Comparison of ENCODE assay signal across 10 cellular contexts in genomic region chr14:20682127-20682434, GRCh38. TPM values are rescaled to one million over a fixed set of nuclear protein-coding genes. Genes with fewer than 3 reads are reported as not detected.
DNase-seq lines count a peak whose midpoint lies in the region; ATAC-seq, FAIRE-seq and TF ChIP-seq lines count a peak whose summit lies in the region.
"Had no signal": no experiment of that assay in that cellular context is flagged by ENCODE, and none has a peak within 500 bp of the region (broad histone marks: within the 10 kb centered on the region; RNA-seq: fewer than 3 reads in every experiment).

No MANE protein-coding gene starts in this region.

- CTCF ChIA-PET in GM12878 (lab: Yijun Ruan, JAX), result interaction anchor here (0.8 to 11.0 kb wide), 13 partner anchors 9 to 343 kb away, joined by 3 to 214 read pairs (median 10); partner anchors contain the start of genes PARP2, PIP4P1 and RNASE6

- H3K4me3 ChIP-seq in GM12878, result peak overlapping the region; percentile 73

- H4K5ac ChIP-seq in H9 (ENCODE audit: insufficient read length, low read depth, low read length), result no peak overlapping the region

- H3K9ac ChIP-seq in H9 (ENCODE audit: extremely low read depth, insufficient read length, low read length) (peak overlapping the region; percentile 73), GM12878 (ENCODE audit: control insufficient read depth, insufficient read depth, low read length) (peak overlapping the region; percentile 93)

- H2AFZ ChIP-seq in H9 (ENCODE audit: low read length) (no peak overlapping the region), GM12878 (ENCODE audit: control insufficient read depth, low read depth, low read length) (peak overlapping the region; percentile 22)

- no peaks in the 10 kb centered on the region for H3K36me3 Mint-ChIP-seq in H9 (ENCODE audit: insufficient read depth in 1 of 3, low read depth in 3 of 3)
- H3K36me3 Mint-ChIP-seq in naive thymus-derived CD8-positive, alpha-beta T cell, result no peaks in the 10 kb centered on the region

- no peak for TF ChIP-seq CTCF in H9 (conservative IDR thresholded peaks at IDR 0.05)
- TF ChIP-seq CTCF in GM12878 (IDR thresholded peaks at IDR 0.05 in 2 of 3, conservative IDR thresholded peaks at IDR 0.05 in 1 of 3; ENCODE audit: control insufficient read depth in 2 of 3, extremely low read depth in 1 of 3, insufficient read depth in 1 of 3, low read depth in 3 of 3, low read length in 3 of 3), result no peak

- H3K27me3 ChIP-seq in H9 (ENCODE audit: insufficient read depth, low read length), result no peaks in the 10 kb centered on the region
- H3K27me3 ChIP-seq in GM12878 (replicated peaks in 1 of 2; ENCODE audit: control insufficient read depth in 2 of 2, insufficient read depth in 2 of 2, low read length in 1 of 2), result no peaks in the 10 kb centered on the region

- no peak for TF ChIP-seq EP300 in GM12878 (IDR thresholded peaks at IDR 0.05; ENCODE audit: borderline replicate concordance in 1 of 2, control insufficient read depth in 1 of 2, low read depth in 2 of 2, low read length in 2 of 2)

- H3K23me2 ChIP-seq in H9 (ENCODE audit: insufficient read length, low read depth, low read length, poor library complexity, severe bottlenecking), result peaks cover 23% of the 10 kb centered on the region

- SMC1A ChIA-PET in GM12878 (lab: Charles Lee; ENCODE audit: uncharacterized antibody, unreplicated experiment), result interaction anchor here (1.1 to 8.9 kb wide), 16 partner anchors 9 to 340 kb away, joined by 3 to 150 read pairs (median 10); partner anchors contain the start of genes PARP2 and RNASE6

- H2BK120ac ChIP-seq in H9 (ENCODE audit: low read depth, low read length, poor library complexity, severe bottlenecking), result no peak overlapping the region

- no peak overlapping the region for H3K23ac ChIP-seq in H9 (ENCODE audit: insufficient read length, low read depth, low read length)

- peaks cover 16% of the 10 kb centered on the region in 2 experiments for H3K4me1 Mint-ChIP-seq in H9
- H3K4me1 Mint-ChIP-seq in naive thymus-derived CD8-positive, alpha-beta T cell, result peaks cover 8 to 33% (median 15%) of the 10 kb centered on the region in 4 donors

- FAIRE-seq in GM12878 (lab: Jason Lieb, UNC), result no peak
- FAIRE-seq: colon had no signal

- RAD21 ChIA-PET in GM12878 (lab: Charles Lee; ENCODE audit: unreplicated experiment), result interaction anchor here (0.6 to 8.9 kb wide), 16 partner anchors 9 to 353 kb away, joined by 3 to 156 read pairs (median 5); partner anchors contain the start of genes CCNB1IP1, PARP2 and PIP4P1

- intact Hi-C loops in GM12878 (cut with micrococcal nuclease; ENCODE audit: unreplicated experiment), result loop anchor here (2.0 to 5.0 kb wide), 3 partner anchors 220 to 355 kb away; partner anchors contain the start of genes PIP4P1 and TEP1

- H3K4me1 ChIP-seq in H9 (ENCODE audit: insufficient read depth, low read length), result no peaks in the 10 kb centered on the region
- peaks cover 23% of the 10 kb centered on the region for H3K4me1 ChIP-seq in GM12878 (ENCODE audit: control insufficient read depth, insufficient read depth, low read length)

- peak overlapping the region; percentile 97 for H3K4me2 ChIP-seq in H9 (ENCODE audit: insufficient read depth, insufficient read length, low read length)
- H3K4me2 ChIP-seq in GM12878 (ENCODE audit: control insufficient read depth, insufficient read depth), result peak overlapping the region; percentile 97

- no peak for TF ChIP-seq RAD21 in GM12878 (IDR thresholded peaks at IDR 0.05; ENCODE audit: insufficient read depth, low read depth, low read length)

- no peak overlapping the region for H3K56ac ChIP-seq in H9 (ENCODE audit: insufficient read length, low read depth, low read length)

- H4K8ac ChIP-seq in H9 (replicated peaks; ENCODE audit: insufficient read length, low read depth, low read length), result no peak overlapping the region

- no peak overlapping the region for H3K4me3 Mint-ChIP-seq in H9
- H3K4me3 Mint-ChIP-seq in naive thymus-derived CD8-positive, alpha-beta T cell, result no peak overlapping the region
- H3K4me3 Mint-ChIP-seq: T-helper 2 cell treated with Interferon-gamma antibody and Interleukin-4, amounts not matched to agents 5 μg/mL and 100 μg/mL, for 36 hours had no signal

- H2BK15ac ChIP-seq in H9 (ENCODE audit: low read depth, low read length), result no peak overlapping the region

- POLR2A ChIA-PET in GM12878 (lab: Charles Lee), result interaction anchor here (0.8 to 5.6 kb wide), 10 partner anchors 9 to 339 kb away, joined by 3 to 69 read pairs (median 8); partner anchors contain the start of genes PARP2, PIP4P1 and RNASE6
- POLR2A ChIA-PET in naive thymus-derived CD8-positive, alpha-beta T cell (lab: Charles Lee), result interaction anchor here (0.6 to 4.9 kb wide), 18 partner anchors 9 to 352 kb away, joined by 3 to 74 read pairs (median 4); partner anchors contain the start of genes APEX1, CCNB1IP1, OSGEP and PARP2

- no peak overlapping the region; a peak in 1 of 7 replicates for H3K27ac Mint-ChIP-seq in H9
- no peak overlapping the region for H3K27ac Mint-ChIP-seq in naive thymus-derived CD8-positive, alpha-beta T cell
- H3K27ac Mint-ChIP-seq: T-helper 2 cell treated with Interferon-gamma antibody and Interleukin-4, amounts not matched to agents 5 μg/mL and 100 μg/mL, for 36 hours had no signal

- H2BK20ac ChIP-seq in H9 (ENCODE audit: low read depth, low read length, poor library complexity, severe bottlenecking), result no peak overlapping the region

- H3K27me3 Mint-ChIP-seq in H9 (ENCODE audit: low read depth), result peaks cover 3% of the 10 kb centered on the region
- peaks cover 0 to 5% (median 0%) of the 10 kb centered on the region in 5 donors for H3K27me3 Mint-ChIP-seq in naive thymus-derived CD8-positive, alpha-beta T cell

- in situ Hi-C loops in GM12878 (cut with MboI), result loop anchor here (5.0 kb wide), 3 partner anchors 50 to 350 kb away; partner anchors contain the start of genes CCNB1IP1 and PIP4P1

- H3K9me3 Mint-ChIP-seq in H9, result no peaks in the 10 kb centered on the region
- H3K9me3 Mint-ChIP-seq in naive thymus-derived CD8-positive, alpha-beta T cell, result peaks cover 0 to 1% (median 0%) of the 10 kb centered on the region in 9 donors
- H3K9me3 Mint-ChIP-seq: T-helper 2 cell treated with Interferon-gamma antibody and Interleukin-4, amounts not matched to agents 5 μg/mL and 100 μg/mL, for 36 hours had no signal

- TSS peak; percentile 99 for BruUV-seq in GM12878 (replicated peaks; lab: Mats Ljungman, UMichigan)

- H3K79me2 ChIP-seq in H9 (ENCODE audit: insufficient read depth, low read length), result no peaks in the 10 kb centered on the region
- no peaks in the 10 kb centered on the region for H3K79me2 ChIP-seq in GM12878 (ENCODE audit: control insufficient read depth, insufficient read depth, low read length)

- no peak overlapping the region for H2BK5ac ChIP-seq in H9 (ENCODE audit: insufficient read length, low read length)

- H4K20me1 ChIP-seq in H9 (ENCODE audit: control insufficient read depth, insufficient read depth, insufficient read length) (no peaks in the 10 kb centered on the region), GM12878 (ENCODE audit: control insufficient read depth, insufficient read depth) (no peaks in the 10 kb centered on the region)

- H2AK5ac ChIP-seq in H9 (ENCODE audit: insufficient read length, low read length), result no peak overlapping the region

- no peaks in the 10 kb centered on the region for H3K79me1 ChIP-seq in H9 (ENCODE audit: insufficient read depth, low read depth, low read length, poor library complexity, severe bottlenecking)

- H3K18ac ChIP-seq in H9 (ENCODE audit: insufficient read length, low read depth, low read length), result peak overlapping the region; percentile 71

- WGBS in H9 (ENCODE audit: extremely low coverage, insufficient read length, low lambda C conversion rate), result no CpG with 5 or more reads among the region's 11 CpGs
- under 1% methylated on average over 11 of the region's 11 CpGs for WGBS in GM12878 (ENCODE audit: insufficient coverage, insufficient replicate concordance, low lambda C conversion rate, missing lambda C conversion rate)

- TF ChIP-seq POLR2A in GM12878 (IDR thresholded peaks at IDR 0.05; ENCODE audit: low read depth, low read length), result no peak

- H3K27ac ChIP-seq in H9 (ENCODE audit: insufficient read length, low read depth, low read length), result peak overlapping the region; percentile 30
- peak overlapping the region; percentile 99 for H3K27ac ChIP-seq in GM12878 (ENCODE audit: control insufficient read depth, insufficient read depth)
- H3K27ac ChIP-seq in substantia nigra (ENCODE audit: low read depth, low read length, poor library complexity, severe bottlenecking), result peak overlapping the region; percentile 99

- H3T11ph ChIP-seq in H9 (ENCODE audit: low read length), result no peak overlapping the region

- H3K14ac ChIP-seq in H9 (ENCODE audit: insufficient read depth, low read length), result peak overlapping the region; percentile 74; the same call in 1 of the 2 replicates

- H3K9me3 ChIP-seq in H9 (ENCODE audit: control insufficient read depth, low read depth, low read length), result no peaks in the 10 kb centered on the region
- H3K9me3 ChIP-seq in GM12878 (replicated peaks; ENCODE audit: control insufficient read depth, insufficient read depth, low read length), result no peaks in the 10 kb centered on the region

- no peak for ATAC-seq in GM12878
- ATAC-seq in naive thymus-derived CD8-positive, alpha-beta T cell, result no peak
- ATAC-seq in HG02981 (IDR thresholded peaks at IDR 0.05; ENCODE audit: unreplicated experiment), result no peak

- H4K91ac ChIP-seq in H9 (ENCODE audit: insufficient read length, low read depth, low read length), result no peak overlapping the region

- no peak overlapping the region for H2BK12ac ChIP-seq in H9 (ENCODE audit: insufficient read length, low read depth, low read length)

- no peak overlapping the region for H3K4ac ChIP-seq in H9 (ENCODE audit: low read depth, low read length)

- DNase-seq in H9 (no peak), GM12878 (ENCODE audit: low read depth, low spot score) (no peak), kidney glomerular epithelial cell (lab: John Stamatoyannopoulos, UW) (peak; percentile 65), substantia nigra (lab: John Stamatoyannopoulos, UW) (peak in 1 of 49 donors; percentile 51)
- DNase-seq in naive thymus-derived CD8-positive, alpha-beta T cell, result no peak
- no peak for DNase-seq in activated CD4-positive, alpha-beta T cell treated with anti-CD3 and anti-CD28 coated beads for 48 hours
- DNase-seq in activated naive CD4-positive, alpha-beta T cell (lab: John Stamatoyannopoulos, UW), result no peak

- no peaks in the 10 kb centered on the region for H3K36me3 ChIP-seq in GM12878 (ENCODE audit: control insufficient read depth in 2 of 2, insufficient read depth in 2 of 2, low read length in 1 of 2)

RNA-seq across cellular contexts. Expression of gene RNASE4, which starts 2.3 kb away (rescaled TPM):
- total RNA-seq in H9 (2021) (not detected in 2 replicates), GM12878 (2014; rRNA removed) (1.1 and 2.0 TPM in 2 replicates), GM12878 (2014; rRNA removed; fragmentation: Illumina TruSeq; extraction: Trizol) (1.3 and 1.6 TPM in 2 replicates), GM12878 (2021) (0.29 and 1.1 TPM in 2 replicates)
- total RNA-seq in GM12878 (2013; cell fraction: nucleolus; rRNA removed), result 1.3 and 2.4 TPM in 2 replicates
- 1.0 TPM for polyA plus RNA-seq in GM12878 (2011; ENCODE audit: low read depth)
- polyA plus RNA-seq in GM12878 (2011; rRNA removed) (0.87 and 1.1 TPM in 2 replicates), GM12878 (2014; fragmentation: Illumina TruSeq; extraction: Trizol) (0.29 and 1.3 TPM in 2 replicates), GM12878 (2014; fragmentation: Nextera tagmentation; extraction: Ambion mirVana) (1 to 10 TPM; 1.2 to 2.6 TPM), GM12878 (2014; rRNA removed) (1.0 and 1.9 TPM in 2 replicates), GM12878 (2016; fragmentation: Nextera tagmentation; extraction: Ambion mirVana) (1 to 10 TPM; 1.4 to 1.9 TPM)
- 1.1 and 1.5 TPM in 2 replicates for polyA plus RNA-seq in GM12878 (2011; cell fraction: cytosol; rRNA removed)
- polyA plus RNA-seq in GM12878 (2011; cell fraction: nucleus; rRNA removed), result 0.60 and 1.4 TPM in 2 replicates
- 1.2 and 1.5 TPM in 2 replicates for polyA plus RNA-seq in GM12878 (2012)
- 1.7 and 1.8 TPM in 2 replicates for polyA minus RNA-seq in GM12878 (2011; rRNA and poly(A)+ RNA removed)
- polyA minus RNA-seq in GM12878 (2011; cell fraction: cytosol; rRNA and poly(A)+ RNA removed), result not detected in 2 replicates
- 0.36 and 0.48 TPM in 2 replicates for polyA minus RNA-seq in GM12878 (2011; cell fraction: nucleus; rRNA and poly(A)+ RNA removed)
- total RNA-seq in naive thymus-derived CD8-positive, alpha-beta T cell, result under 1 TPM in 1 of 2 experiments, not detected in 1; 0.63 TPM
- polyA plus RNA-seq in naive thymus-derived CD8-positive, alpha-beta T cell, result under 1 TPM in 1 of 3 donors, not detected in 2; 0.46 TPM

RNA-seq across cellular contexts. Expression of gene ANG, which starts 6.5 kb away (rescaled TPM):
- 3.2 and 3.8 TPM in 2 replicates for total RNA-seq in H9 (2021)
- 1.6 and 2.6 TPM in 2 replicates for total RNA-seq in GM12878 (2013; cell fraction: nucleolus; rRNA removed)
- total RNA-seq in GM12878 (2014; rRNA removed), result 2.1 TPM in 2 replicates
- 1.8 and 1.9 TPM in 2 replicates for total RNA-seq in GM12878 (2014; rRNA removed; fragmentation: Illumina TruSeq; extraction: Trizol)
- total RNA-seq in GM12878 (2021), result 1.8 and 2.6 TPM in 2 replicates
- polyA plus RNA-seq in GM12878 (2011; ENCODE audit: low read depth), result 2.6 TPM
- polyA plus RNA-seq in GM12878 (2011; rRNA removed), result 1.0 and 1.1 TPM in 2 replicates
- polyA plus RNA-seq in GM12878 (2011; cell fraction: cytosol; rRNA removed), result 1.3 and 1.9 TPM in 2 replicates
- 0.57 and 0.76 TPM in 2 replicates for polyA plus RNA-seq in GM12878 (2011; cell fraction: nucleus; rRNA removed)
- polyA plus RNA-seq in GM12878 (2012), result 1.8 and 2.2 TPM in 2 replicates
- 2.7 and 3.2 TPM in 2 replicates for polyA plus RNA-seq in GM12878 (2014; fragmentation: Illumina TruSeq; extraction: Trizol)
- polyA plus RNA-seq in GM12878 (2014; fragmentation: Nextera tagmentation; extraction: Ambion mirVana), result 1 to 10 TPM; 2.9 to 5.9 TPM
- polyA plus RNA-seq in GM12878 (2014; rRNA removed), result 2.2 and 2.3 TPM in 2 replicates
- polyA plus RNA-seq in GM12878 (2016; fragmentation: Nextera tagmentation; extraction: Ambion mirVana), result 1 to 10 TPM; 1.9 to 2.0 TPM
- 0.82 and 1.5 TPM in 2 replicates for polyA minus RNA-seq in GM12878 (2011; rRNA and poly(A)+ RNA removed)
- polyA minus RNA-seq in GM12878 (2011; cell fraction: cytosol; rRNA and poly(A)+ RNA removed), result not detected in 2 replicates
- polyA minus RNA-seq in GM12878 (2011; cell fraction: nucleus; rRNA and poly(A)+ RNA removed), result not detected in 2 replicates
- under 1 TPM in 1 of 2 experiments, not detected in 1; 0.70 TPM for total RNA-seq in naive thymus-derived CD8-positive, alpha-beta T cell
- polyA plus RNA-seq in naive thymus-derived CD8-positive, alpha-beta T cell, result under 1 TPM in 2 of 3 donors, not detected in 1; 0.17 to 0.34 TPM

RNA-seq across cellular contexts. Expression of gene OR6S1, which starts 40.6 kb away (rescaled TPM):
- total RNA-seq in H9 (2021) (not detected in 2 replicates), GM12878 (2014; rRNA removed) (0.62 and 0.76 TPM in 2 replicates), GM12878 (2014; rRNA removed; fragmentation: Illumina TruSeq; extraction: Trizol) (0.64 and 0.67 TPM in 2 replicates), GM12878 (2021) (0.51 and 0.66 TPM in 2 replicates)
- 12.5 and 19.1 TPM in 2 replicates for total RNA-seq in GM12878 (2013; cell fraction: nucleolus; rRNA removed)
- polyA plus RNA-seq in GM12878 (2011; ENCODE audit: low read depth), result 0.66 TPM
- polyA plus RNA-seq in GM12878 (2011; rRNA removed) (0.09 and 0.24 TPM in 2 replicates), GM12878 (2014; fragmentation: Illumina TruSeq; extraction: Trizol) (0.22 TPM in 1 of 2 replicates, not detected in the other), GM12878 (2014; fragmentation: Nextera tagmentation; extraction: Ambion mirVana) (not detected), GM12878 (2014; rRNA removed) (0.35 and 0.42 TPM in 2 replicates), GM12878 (2016; fragmentation: Nextera tagmentation; extraction: Ambion mirVana) (not detected)
- 0.12 and 0.24 TPM in 2 replicates for polyA plus RNA-seq in GM12878 (2011; cell fraction: cytosol; rRNA removed)
- 0.70 and 1.1 TPM in 2 replicates for polyA plus RNA-seq in GM12878 (2011; cell fraction: nucleus; rRNA removed)
- polyA plus RNA-seq in GM12878 (2012), result 0.16 and 0.27 TPM in 2 replicates
- 0.80 TPM in 1 of 2 replicates, not detected in the other for polyA minus RNA-seq in GM12878 (2011; rRNA and poly(A)+ RNA removed)
- not detected in 2 replicates for polyA minus RNA-seq in GM12878 (2011; cell fraction: cytosol; rRNA and poly(A)+ RNA removed)
- polyA minus RNA-seq in GM12878 (2011; cell fraction: nucleus; rRNA and poly(A)+ RNA removed), result 0.48 and 0.86 TPM in 2 replicates
- total RNA-seq in naive thymus-derived CD8-positive, alpha-beta T cell, result not detected
- not detected for polyA plus RNA-seq in naive thymus-derived CD8-positive, alpha-beta T cell

Comparison
In these comparisons a context has a peak if more than half of its experiments do, and no peak if none do; other contexts are left out.
1. H3K27ac ChIP-seq: peak in every context shown above with its lines; median percentile 99 in GM12878; 99 in substantia nigra; 30 in H9.